16 cellular contexts compared by ENCODE assay signal in genomic region chr15:88917764-88918163, GRCh38.
"Had no signal": no experiment of that assay in that cellular context is flagged by ENCODE, and none has a peak within 500 bp of the region (broad histone marks: within the 10 kb centered on the region; RNA-seq: fewer than 3 reads in every experiment).

No MANE protein-coding gene starts in this region.

- H3K9me3 ChIP-seq: colonic mucosa, thyroid gland had no signal

- H3K4me3 ChIP-seq: colonic mucosa, thyroid gland had no signal

- ATAC-seq: activated CD4-positive, alpha-beta T cell treated with anti-CD3 and anti-CD28 coated beads for 36 hours; esophagus mucosa; T-cell had no signal

- DNase-seq: activated CD4-positive, alpha-beta memory T cell treated with anti-CD3 and anti-CD28 coated beads, Interleukin-2, amount 10 ng/mL, durations not matched to agents 7 days and 5 days; activated CD4-positive, alpha-beta T cell treated with anti-CD3 and anti-CD28 coated beads for 36 hours; activated naive CD4-positive, alpha-beta T cell treated with anti-CD3 and anti-CD28 coated beads, Interleukin-2, amount 50 U/mL, for 16 hours; activated T-cell treated with anti-CD3 and anti-CD28 coated beads, Interleukin-2, amount 50 U/mL, for 24 hours; central memory CD4-positive, alpha-beta T cell; colonic mucosa; hypothalamus; kidney glomerular epithelial cell; mesendoderm; nephron progenitor cell; stimulated activated CD4-positive, alpha-beta T cell treated with anti-CD3 and anti-CD28 coated beads, Interleukin-2, amount 100 ng/mL, for 48 hours; T-cell; T1000; thyroid gland; WERI-Rb-1 had no signal

- H3K4me1 ChIP-seq: colonic mucosa, thyroid gland had no signal

- H3K27ac ChIP-seq: colonic mucosa, thyroid gland, WERI-Rb-1 had no signal

- H3K36me3 ChIP-seq: colonic mucosa, thyroid gland, WERI-Rb-1 had no signal

- H3K27me3 ChIP-seq: colonic mucosa, thyroid gland had no signal
